1 cellular context compared by ENCODE assay signal in the genomic region with DNA sequence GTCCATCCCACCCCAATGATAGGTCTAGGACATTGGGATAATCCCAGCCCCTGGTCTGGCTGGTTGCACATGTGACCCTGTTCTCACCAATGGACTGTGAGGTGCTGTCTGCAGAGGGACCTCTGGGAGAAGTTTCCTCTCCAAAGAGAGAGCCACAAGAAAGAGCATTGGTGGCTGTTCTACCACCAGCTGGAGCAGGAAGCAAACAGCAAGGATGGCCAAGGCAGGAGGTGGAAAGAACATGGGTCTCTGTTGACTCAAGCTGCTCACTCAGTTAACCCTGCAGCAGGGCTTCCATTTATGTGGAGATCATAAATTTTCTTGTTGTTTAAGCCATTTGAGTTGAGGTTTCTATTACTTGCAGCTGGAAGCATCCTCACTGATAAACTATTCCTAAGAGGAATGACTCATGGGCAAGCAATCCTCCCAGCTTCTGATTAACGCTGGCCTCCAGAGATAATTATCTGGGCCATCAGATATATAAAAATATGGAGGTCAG.
TF ChIP-seq lines count a peak whose summit lies in the region.

No MANE protein-coding gene starts in this region.

TF ChIP-seq in IMR-90, 13 proteins besides CTCF, POLR2A, EP300 and RAD21 (continued from another document):
- TF ChIP-seq ELK1 (IDR thresholded peaks at IDR 0.05; ENCODE audit: borderline replicate concordance, low read depth, low read length), result no peak
- no peak; the same call in 1 of the 2 replicates for TF ChIP-seq SMC3 (IDR thresholded peaks at IDR 0.05; ENCODE audit: low read depth, low read length)
- TF ChIP-seq, protein P1, sequence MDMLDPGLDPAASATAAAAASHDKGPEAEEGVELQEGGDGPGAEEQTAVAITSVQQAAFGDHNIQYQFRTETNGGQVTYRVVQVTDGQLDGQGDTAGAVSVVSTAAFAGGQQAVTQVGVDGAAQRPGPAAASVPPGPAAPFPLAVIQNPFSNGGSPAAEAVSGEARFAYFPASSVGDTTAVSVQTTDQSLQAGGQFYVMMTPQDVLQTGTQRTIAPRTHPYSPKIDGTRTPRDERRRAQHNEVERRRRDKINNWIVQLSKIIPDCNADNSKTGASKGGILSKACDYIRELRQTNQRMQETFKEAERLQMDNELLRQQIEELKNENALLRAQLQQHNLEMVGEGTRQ (IDR thresholded peaks at IDR 0.05; ENCODE audit: low read depth, low read length), result peak; percentile 76
- no peak for TF ChIP-seq MAZ (IDR thresholded peaks at IDR 0.05; ENCODE audit: borderline replicate concordance, low read depth, low read length)
- TF ChIP-seq CEBPB (IDR thresholded peaks at IDR 0.05; ENCODE audit: low read depth, low read length), result 0 out of 2 replicates have a peak, but pooled peaks have one; percentile 10
- no peak for TF ChIP-seq NFE2L2 (IDR thresholded peaks at IDR 0.05; ENCODE audit: low read depth, low read length)
- no peak for TF ChIP-seq MAFK (IDR thresholded peaks at IDR 0.05; ENCODE audit: low read depth, low read length)
- TF ChIP-seq BHLHE40 (IDR thresholded peaks at IDR 0.05; ENCODE audit: low read depth, low read length), result 0 out of 2 replicates have a peak, but pooled peaks have one; percentile 31
